In the genomic region with DNA sequence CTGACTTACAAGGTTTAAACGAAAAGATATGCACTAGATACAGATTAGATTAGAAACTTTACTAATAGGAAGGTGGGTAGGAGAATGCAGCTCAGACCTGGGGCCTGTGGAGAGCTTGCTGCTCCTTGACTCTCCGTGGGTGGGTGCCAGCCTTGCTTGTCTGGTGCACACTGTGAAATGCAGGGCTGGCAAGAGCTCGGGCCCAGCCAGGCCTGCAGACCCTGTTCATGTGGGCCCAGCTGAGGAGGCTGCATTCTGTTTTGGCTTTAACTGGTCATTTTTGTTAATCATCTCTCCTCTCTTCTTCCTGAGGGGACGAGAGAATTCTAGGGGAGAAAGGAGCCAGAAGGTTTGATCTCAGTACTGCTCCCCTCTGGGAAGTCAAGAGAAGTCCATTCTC, we compare ENCODE assay signal across 22 cellular contexts.
"Had no signal": no experiment of that assay in that cellular context is flagged by ENCODE, and none has a peak within 500 bp of the region (broad histone marks: within the 10 kb centered on the region; RNA-seq: fewer than 3 reads in every experiment).

No MANE protein-coding gene starts in this region.

- H3K36me3 Mint-ChIP-seq: activated CD4-positive, alpha-beta memory T cell treated with anti-CD3 and anti-CD28 coated beads for 36 hours; activated naive CD8-positive, alpha-beta T cell had no signal

- ATAC-seq: activated CD4-positive, alpha-beta T cell treated with anti-CD3 and anti-CD28 coated beads for 36 hours; activated CD8-positive, alpha-beta T cell treated with anti-CD3 and anti-CD28 coated beads, Interleukin-2, amount 10 ng/mL, durations not matched to agents 7 days and 5 days; activated T-cell treated with anti-CD3 and anti-CD28 coated beads, Interleukin-2, amount 50 U/mL, for 4 hours; activated T-helper 17 cell treated with anti-CD3 and anti-CD28 coated beads, Interleukin-2, amount 50 U/mL, for 72 hours; esophagus mucosa had no signal

- H3K9me3 Mint-ChIP-seq: activated CD4-positive, alpha-beta memory T cell treated with anti-CD3 and anti-CD28 coated beads for 36 hours; activated CD4-positive, alpha-beta T cell treated with anti-CD3 and anti-CD28 coated beads, Interleukin-2, amount 10 ng/mL, durations not matched to agents 24 days and 14 days; activated T-cell treated with anti-CD3 and anti-CD28 coated beads, Interleukin-2, amount 50 U/mL, for 4 hours; activated T-helper 17 cell treated with anti-CD3 and anti-CD28 coated beads, Interleukin-2, amount 50 U/mL, for 72 hours had no signal

- H3K27me3 Mint-ChIP-seq: activated CD4-positive, alpha-beta T cell treated with anti-CD3 and anti-CD28 coated beads for 36 hours; activated naive CD8-positive, alpha-beta T cell; activated T-helper 17 cell treated with anti-CD3 and anti-CD28 coated beads, Interleukin-2, amount 50 U/mL, for 72 hours had no signal

- H3K4me3 Mint-ChIP-seq: activated CD4-positive, alpha-beta memory T cell treated with anti-CD3 and anti-CD28 coated beads for 36 hours; activated CD4-positive, alpha-beta T cell treated with anti-CD3 and anti-CD28 coated beads for 36 hours; activated CD4-positive, alpha-beta T cell treated with anti-CD3 and anti-CD28 coated beads, Interleukin-2, amount 10 ng/mL, durations not matched to agents 24 days and 14 days; activated CD8-positive, alpha-beta T cell treated with anti-CD3 and anti-CD28 coated beads, Interleukin-2, amount 10 ng/mL, durations not matched to agents 7 days and 5 days; activated naive CD8-positive, alpha-beta T cell; activated T-cell treated with anti-CD3 and anti-CD28 coated beads, Interleukin-2, amount 50 U/mL, for 4 hours; activated T-helper 17 cell treated with anti-CD3 and anti-CD28 coated beads, Interleukin-2, amount 50 U/mL, for 72 hours had no signal

- H3K4me1 Mint-ChIP-seq: activated CD4-positive, alpha-beta T cell treated with anti-CD3 and anti-CD28 coated beads for 36 hours; activated CD4-positive, alpha-beta T cell treated with anti-CD3 and anti-CD28 coated beads, Interleukin-2, amount 10 ng/mL, durations not matched to agents 24 days and 14 days; activated T-helper 17 cell treated with anti-CD3 and anti-CD28 coated beads, Interleukin-2, amount 50 U/mL, for 72 hours had no signal

- DNase-seq: activated CD4-positive, alpha-beta memory T cell treated with anti-CD3 and anti-CD28 coated beads for 36 hours; activated CD4-positive, alpha-beta T cell treated with anti-CD3 and anti-CD28 coated beads for 36 hours; activated CD4-positive, alpha-beta T cell treated with anti-CD3 and anti-CD28 coated beads, Interleukin-2, amount 10 ng/mL, durations not matched to agents 24 days and 14 days; activated CD4-positive, CD25-positive, alpha-beta regulatory T cell; activated CD4-positive, CD25-positive, alpha-beta regulatory T cell treated with anti-CD3 and anti-CD28 coated beads, Interleukin-2, amount 50 U/mL, for 72 hours; activated CD8-positive, alpha-beta T cell treated with anti-CD3 and anti-CD28 coated beads, Interleukin-2, amount 10 ng/mL, durations not matched to agents 7 days and 5 days; activated effector memory CD4-positive, alpha-beta T cell treated with Interleukin-2 at 50 U/mL for 16 hours; activated gamma-delta T cell treated with Interleukin-2 at 50 U/mL for 16 hours; activated naive CD4-positive, alpha-beta T cell treated with anti-CD3 and anti-CD28 coated beads, Interleukin-2, amount 50 U/mL, for 16 hours; activated naive CD4-positive, alpha-beta T cell treated with Interleukin-2 at 50 U/mL for 16 hours; activated T-cell treated with anti-CD3 and anti-CD28 coated beads, Interleukin-2, amount 50 U/mL, for 4 hours; amniotic stem cell; anterior cingulate cortex; caudate nucleus; cortex of kidney; dermis blood vessel endothelial cell; effector CD8-positive, alpha-beta T cell; foreskin fibroblast; T-helper 2 cell had no signal

- H3K27ac Mint-ChIP-seq: activated CD4-positive, alpha-beta memory T cell treated with anti-CD3 and anti-CD28 coated beads for 36 hours; activated CD4-positive, alpha-beta T cell treated with anti-CD3 and anti-CD28 coated beads for 36 hours; activated CD4-positive, alpha-beta T cell treated with anti-CD3 and anti-CD28 coated beads, Interleukin-2, amount 10 ng/mL, durations not matched to agents 24 days and 14 days; activated CD8-positive, alpha-beta T cell treated with anti-CD3 and anti-CD28 coated beads, Interleukin-2, amount 10 ng/mL, durations not matched to agents 7 days and 5 days; activated naive CD8-positive, alpha-beta T cell; activated T-helper 17 cell treated with anti-CD3 and anti-CD28 coated beads, Interleukin-2, amount 50 U/mL, for 72 hours had no signal
